Comparison of ENCODE assay signal across 26 cellular contexts in the genomic region with DNA sequence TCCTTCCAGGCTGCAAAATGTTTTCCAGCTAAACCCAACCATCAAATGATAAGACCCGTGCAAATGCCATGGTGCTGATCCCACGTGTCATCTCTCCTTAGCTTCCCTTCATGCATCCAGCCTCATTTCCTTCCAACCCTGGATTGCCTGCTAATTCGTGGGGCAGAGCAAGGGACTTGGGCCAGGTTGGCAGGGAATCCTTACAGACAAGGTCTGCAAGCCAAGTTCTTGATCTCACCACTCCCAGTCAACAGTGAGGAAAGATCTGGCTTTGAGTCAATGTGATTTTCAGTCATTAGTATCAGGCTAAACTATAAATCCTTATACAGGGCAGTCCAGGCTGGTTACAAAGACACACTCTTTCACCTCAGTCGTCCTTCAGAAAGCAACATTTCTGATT.
"Had no signal": no experiment of that assay in that cellular context is flagged by ENCODE, and none has a peak within 500 bp of the region (broad histone marks: within the 10 kb centered on the region; RNA-seq: fewer than 3 reads in every experiment).

No MANE protein-coding gene starts in this region.

- H3K4me3 ChIP-seq: breast epithelium, SJCRH30 had no signal

- H3K27ac ChIP-seq: breast epithelium, SJCRH30, VCaP had no signal

- H3K4me1 Mint-ChIP-seq: activated CD4-positive, alpha-beta memory T cell treated with anti-CD3 and anti-CD28 coated beads, Interleukin-2, amount 10 ng/mL, durations not matched to agents 7 days and 5 days; activated CD4-positive, alpha-beta T cell treated with anti-CD3 and anti-CD28 coated beads, Interleukin-2, amount 10 ng/mL, durations not matched to agents 7 days and 5 days; activated naive CD4-positive, alpha-beta T cell treated with anti-CD3 and anti-CD28 coated beads, Interleukin-2, amount 10 ng/mL, durations not matched to agents 7 days and 5 days; activated naive CD8-positive, alpha-beta T cell treated with anti-CD3 and anti-CD28 coated beads for 36 hours had no signal

- H3K9me3 Mint-ChIP-seq: activated CD4-positive, alpha-beta memory T cell treated with anti-CD3 and anti-CD28 coated beads, Interleukin-2, amount 10 ng/mL, durations not matched to agents 7 days and 5 days; activated CD4-positive, alpha-beta T cell treated with anti-CD3 and anti-CD28 coated beads, Interleukin-2, amount 10 ng/mL, durations not matched to agents 7 days and 5 days; activated naive CD4-positive, alpha-beta T cell treated with anti-CD3 and anti-CD28 coated beads, Interleukin-2, amount 10 ng/mL, durations not matched to agents 7 days and 5 days; activated naive CD8-positive, alpha-beta T cell treated with anti-CD3 and anti-CD28 coated beads for 36 hours; activated T-helper 2 cell treated with anti-CD3 and anti-CD28 coated beads, Interferon-gamma antibody, Interleukin-2, Interleukin-4, amounts not matched to agents 10 μg/mL and 5 μg/mL and 100 μg/mL, durations not matched to agents 14 hours and 24 hours and 36 hours had no signal

- H3K27ac Mint-ChIP-seq: activated CD4-positive, alpha-beta memory T cell treated with anti-CD3 and anti-CD28 coated beads, Interleukin-2, amount 10 ng/mL, durations not matched to agents 7 days and 5 days; activated CD4-positive, alpha-beta T cell treated with anti-CD3 and anti-CD28 coated beads, Interleukin-2, amount 10 ng/mL, durations not matched to agents 7 days and 5 days; activated naive CD4-positive, alpha-beta T cell treated with anti-CD3 and anti-CD28 coated beads, Interleukin-2, amount 10 ng/mL, durations not matched to agents 7 days and 5 days; activated naive CD8-positive, alpha-beta T cell treated with anti-CD3 and anti-CD28 coated beads for 36 hours; activated T-helper 2 cell treated with anti-CD3 and anti-CD28 coated beads, Interferon-gamma antibody, Interleukin-2, Interleukin-4, amounts not matched to agents 10 μg/mL and 5 μg/mL and 100 μg/mL, durations not matched to agents 14 hours and 24 hours and 36 hours had no signal

- H3K36me3 ChIP-seq: breast epithelium, SJCRH30 had no signal

- H3K36me3 Mint-ChIP-seq: activated naive CD4-positive, alpha-beta T cell treated with anti-CD3 and anti-CD28 coated beads, Interleukin-2, amount 10 ng/mL, durations not matched to agents 7 days and 5 days; activated naive CD8-positive, alpha-beta T cell treated with anti-CD3 and anti-CD28 coated beads for 36 hours had no signal

- H3K9me3 ChIP-seq: breast epithelium, SJCRH30, SK-N-SH had no signal

- DNase-seq: activated CD4-positive, alpha-beta memory T cell treated with anti-CD3 and anti-CD28 coated beads, Interleukin-2, amount 10 ng/mL, durations not matched to agents 7 days and 5 days; activated CD4-positive, alpha-beta T cell treated with anti-CD3 and anti-CD28 coated beads, Interleukin-2, amount 10 ng/mL, durations not matched to agents 7 days and 5 days; activated CD4-positive, CD25-positive, alpha-beta regulatory T cell; activated gamma-delta T cell treated with Interleukin-2 at 50 U/mL for 16 hours; activated naive CD4-positive, alpha-beta T cell treated with anti-CD3 and anti-CD28 coated beads, Interleukin-2, amount 10 ng/mL, durations not matched to agents 7 days and 5 days; activated naive CD8-positive, alpha-beta T cell treated with anti-CD3 and anti-CD28 coated beads for 36 hours; activated T-cell treated with anti-CD3 and anti-CD28 coated beads for 4 hours; activated T-cell treated with anti-CD3 and anti-CD28 coated beads, Interleukin-2, amount 50 U/mL, for 48 hours; anterior cingulate cortex; central memory CD4-positive, alpha-beta T cell; KG1; MV-4-11; NCI-H1092 treated with DMSO at 0.1 percent for 48 hours; NCI-H1417 treated with DMSO at 0.1 percent for 48 hours; NCI-H1694; NCI-H2029 treated with DMSO at 0.1 percent for 48 hours; NCI-H345; NCI-H510A; NCI-H526 treated with DMSO at 0.1 percent for 48 hours; NCI-H82; SJCRH30; SK-N-SH; T-helper 1 cell had no signal

- H3K27me3 Mint-ChIP-seq: activated CD4-positive, alpha-beta memory T cell treated with anti-CD3 and anti-CD28 coated beads, Interleukin-2, amount 10 ng/mL, durations not matched to agents 7 days and 5 days; activated CD4-positive, alpha-beta T cell treated with anti-CD3 and anti-CD28 coated beads, Interleukin-2, amount 10 ng/mL, durations not matched to agents 7 days and 5 days; activated naive CD4-positive, alpha-beta T cell treated with anti-CD3 and anti-CD28 coated beads, Interleukin-2, amount 10 ng/mL, durations not matched to agents 7 days and 5 days; activated naive CD8-positive, alpha-beta T cell treated with anti-CD3 and anti-CD28 coated beads for 36 hours had no signal

- H3K4me3 Mint-ChIP-seq: activated CD4-positive, alpha-beta memory T cell treated with anti-CD3 and anti-CD28 coated beads, Interleukin-2, amount 10 ng/mL, durations not matched to agents 7 days and 5 days; activated CD4-positive, alpha-beta T cell treated with anti-CD3 and anti-CD28 coated beads, Interleukin-2, amount 10 ng/mL, durations not matched to agents 7 days and 5 days; activated naive CD4-positive, alpha-beta T cell treated with anti-CD3 and anti-CD28 coated beads, Interleukin-2, amount 10 ng/mL, durations not matched to agents 7 days and 5 days; activated naive CD8-positive, alpha-beta T cell treated with anti-CD3 and anti-CD28 coated beads for 36 hours had no signal

- H3K27me3 ChIP-seq: SJCRH30 had no signal

- H3K4me1 ChIP-seq: breast epithelium had no signal
